Comparison of ENCODE assay signal across 1 cellular context in genomic region chr19:4007021-4007835, GRCh38.
TF ChIP-seq lines count a peak whose summit lies in the region.

Gene PIAS4 (plus strand): TSS chr19:4007736. CDS start chr19:4007761, 25 bp downstream.

TF ChIP-seq in WTC11, 78 proteins besides CTCF, POLR2A, EP300 and RAD21 (continued from another document):
- peak; percentile 14; the same call in 1 of the 2 replicates for TF ChIP-seq GABPB1 (CRISPR knock-in tag; IDR thresholded peaks at IDR 0.05)
- peak; percentile 57 for TF ChIP-seq TEAD1 (CRISPR knock-in tag; IDR thresholded peaks at IDR 0.05)
- 0 out of 2 replicates have a peak, but pooled peaks have one; percentile 67 for TF ChIP-seq CREM (CRISPR knock-in tag; IDR thresholded peaks at IDR 0.05)
- TF ChIP-seq, protein P1, sequence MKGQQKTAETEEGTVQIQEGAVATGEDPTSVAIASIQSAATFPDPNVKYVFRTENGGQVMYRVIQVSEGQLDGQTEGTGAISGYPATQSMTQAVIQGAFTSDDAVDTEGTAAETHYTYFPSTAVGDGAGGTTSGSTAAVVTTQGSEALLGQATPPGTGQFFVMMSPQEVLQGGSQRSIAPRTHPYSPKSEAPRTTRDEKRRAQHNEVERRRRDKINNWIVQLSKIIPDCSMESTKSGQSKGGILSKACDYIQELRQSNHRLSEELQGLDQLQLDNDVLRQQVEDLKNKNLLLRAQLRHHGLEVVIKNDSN (CRISPR knock-in tag; IDR thresholded peaks at IDR 0.05): peak; percentile 94
- no peak for TF ChIP-seq ATF6 (CRISPR knock-in tag; IDR thresholded peaks at IDR 0.05)
- TF ChIP-seq PRDM15 (CRISPR knock-in tag; IDR thresholded peaks at IDR 0.05): no peak
- no peak for TF ChIP-seq GRHL2 (CRISPR knock-in tag; IDR thresholded peaks at IDR 0.05; ENCODE audit: insufficient replicate concordance, severe bottlenecking)
- TF ChIP-seq ZNF423 (CRISPR knock-in tag; IDR thresholded peaks at IDR 0.05): peak; percentile 50; the same call in 1 of the 2 replicates
- TF ChIP-seq TEAD4 (CRISPR knock-in tag; IDR thresholded peaks at IDR 0.05): 0 out of 2 replicates have a peak, but pooled peaks have one; percentile 64
- TF ChIP-seq, protein P2, sequence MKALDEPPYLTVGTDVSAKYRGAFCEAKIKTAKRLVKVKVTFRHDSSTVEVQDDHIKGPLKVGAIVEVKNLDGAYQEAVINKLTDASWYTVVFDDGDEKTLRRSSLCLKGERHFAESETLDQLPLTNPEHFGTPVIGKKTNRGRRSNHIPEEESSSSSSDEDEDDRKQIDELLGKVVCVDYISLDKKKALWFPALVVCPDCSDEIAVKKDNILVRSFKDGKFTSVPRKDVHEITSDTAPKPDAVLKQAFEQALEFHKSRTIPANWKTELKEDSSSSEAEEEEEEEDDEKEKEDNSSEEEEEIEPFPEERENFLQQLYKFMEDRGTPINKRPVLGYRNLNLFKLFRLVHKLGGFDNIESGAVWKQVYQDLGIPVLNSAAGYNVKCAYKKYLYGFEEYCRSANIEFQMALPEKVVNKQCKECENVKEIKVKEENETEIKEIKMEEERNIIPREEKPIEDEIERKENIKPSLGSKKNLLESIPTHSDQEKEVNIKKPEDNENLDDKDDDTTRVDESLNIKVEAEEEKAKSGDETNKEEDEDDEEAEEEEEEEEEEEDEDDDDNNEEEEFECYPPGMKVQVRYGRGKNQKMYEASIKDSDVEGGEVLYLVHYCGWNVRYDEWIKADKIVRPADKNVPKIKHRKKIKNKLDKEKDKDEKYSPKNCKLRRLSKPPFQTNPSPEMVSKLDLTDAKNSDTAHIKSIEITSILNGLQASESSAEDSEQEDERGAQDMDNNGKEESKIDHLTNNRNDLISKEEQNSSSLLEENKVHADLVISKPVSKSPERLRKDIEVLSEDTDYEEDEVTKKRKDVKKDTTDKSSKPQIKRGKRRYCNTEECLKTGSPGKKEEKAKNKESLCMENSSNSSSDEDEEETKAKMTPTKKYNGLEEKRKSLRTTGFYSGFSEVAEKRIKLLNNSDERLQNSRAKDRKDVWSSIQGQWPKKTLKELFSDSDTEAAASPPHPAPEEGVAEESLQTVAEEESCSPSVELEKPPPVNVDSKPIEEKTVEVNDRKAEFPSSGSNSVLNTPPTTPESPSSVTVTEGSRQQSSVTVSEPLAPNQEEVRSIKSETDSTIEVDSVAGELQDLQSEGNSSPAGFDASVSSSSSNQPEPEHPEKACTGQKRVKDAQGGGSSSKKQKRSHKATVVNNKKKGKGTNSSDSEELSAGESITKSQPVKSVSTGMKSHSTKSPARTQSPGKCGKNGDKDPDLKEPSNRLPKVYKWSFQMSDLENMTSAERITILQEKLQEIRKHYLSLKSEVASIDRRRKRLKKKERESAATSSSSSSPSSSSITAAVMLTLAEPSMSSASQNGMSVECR (CRISPR knock-in tag; IDR thresholded peaks at IDR 0.05; ENCODE audit: borderline replicate concordance): peak; percentile 91; the same call in 1 of the 2 replicates
- TF ChIP-seq, protein P3, sequence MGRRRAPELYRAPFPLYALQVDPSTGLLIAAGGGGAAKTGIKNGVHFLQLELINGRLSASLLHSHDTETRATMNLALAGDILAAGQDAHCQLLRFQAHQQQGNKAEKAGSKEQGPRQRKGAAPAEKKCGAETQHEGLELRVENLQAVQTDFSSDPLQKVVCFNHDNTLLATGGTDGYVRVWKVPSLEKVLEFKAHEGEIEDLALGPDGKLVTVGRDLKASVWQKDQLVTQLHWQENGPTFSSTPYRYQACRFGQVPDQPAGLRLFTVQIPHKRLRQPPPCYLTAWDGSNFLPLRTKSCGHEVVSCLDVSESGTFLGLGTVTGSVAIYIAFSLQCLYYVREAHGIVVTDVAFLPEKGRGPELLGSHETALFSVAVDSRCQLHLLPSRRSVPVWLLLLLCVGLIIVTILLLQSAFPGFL (CRISPR knock-in tag; IDR thresholded peaks at IDR 0.05; ENCODE audit: borderline replicate concordance): no peak
- TF ChIP-seq KAT7 (CRISPR knock-in tag; IDR thresholded peaks at IDR 0.05; ENCODE audit: borderline replicate concordance): 0 out of 2 replicates have a peak, but pooled peaks have one; percentile 59
- no peak for TF ChIP-seq ZNF671 (CRISPR knock-in tag; IDR thresholded peaks at IDR 0.05)
- TF ChIP-seq MAX (CRISPR knock-in tag; IDR thresholded peaks at IDR 0.05): peak; percentile 92
- TF ChIP-seq ZNF416 (CRISPR knock-in tag; IDR thresholded peaks at IDR 0.05): 0 out of 2 replicates have a peak, but pooled peaks have one; percentile 40
- peak; percentile 88; the same call in 1 of the 2 replicates for TF ChIP-seq ZBTB43 (CRISPR knock-in tag; IDR thresholded peaks at IDR 0.05)
- TF ChIP-seq FOXK1 (CRISPR knock-in tag; IDR thresholded peaks at IDR 0.05): peak; percentile 85
- TF ChIP-seq JUN (CRISPR knock-in tag; IDR thresholded peaks at IDR 0.05): peak; percentile 53; the same call in 1 of the 2 replicates
- peak; percentile 74; the same call in 1 of the 2 replicates for TF ChIP-seq ETV6 (CRISPR knock-in tag; IDR thresholded peaks at IDR 0.05)
- TF ChIP-seq, protein P4, sequence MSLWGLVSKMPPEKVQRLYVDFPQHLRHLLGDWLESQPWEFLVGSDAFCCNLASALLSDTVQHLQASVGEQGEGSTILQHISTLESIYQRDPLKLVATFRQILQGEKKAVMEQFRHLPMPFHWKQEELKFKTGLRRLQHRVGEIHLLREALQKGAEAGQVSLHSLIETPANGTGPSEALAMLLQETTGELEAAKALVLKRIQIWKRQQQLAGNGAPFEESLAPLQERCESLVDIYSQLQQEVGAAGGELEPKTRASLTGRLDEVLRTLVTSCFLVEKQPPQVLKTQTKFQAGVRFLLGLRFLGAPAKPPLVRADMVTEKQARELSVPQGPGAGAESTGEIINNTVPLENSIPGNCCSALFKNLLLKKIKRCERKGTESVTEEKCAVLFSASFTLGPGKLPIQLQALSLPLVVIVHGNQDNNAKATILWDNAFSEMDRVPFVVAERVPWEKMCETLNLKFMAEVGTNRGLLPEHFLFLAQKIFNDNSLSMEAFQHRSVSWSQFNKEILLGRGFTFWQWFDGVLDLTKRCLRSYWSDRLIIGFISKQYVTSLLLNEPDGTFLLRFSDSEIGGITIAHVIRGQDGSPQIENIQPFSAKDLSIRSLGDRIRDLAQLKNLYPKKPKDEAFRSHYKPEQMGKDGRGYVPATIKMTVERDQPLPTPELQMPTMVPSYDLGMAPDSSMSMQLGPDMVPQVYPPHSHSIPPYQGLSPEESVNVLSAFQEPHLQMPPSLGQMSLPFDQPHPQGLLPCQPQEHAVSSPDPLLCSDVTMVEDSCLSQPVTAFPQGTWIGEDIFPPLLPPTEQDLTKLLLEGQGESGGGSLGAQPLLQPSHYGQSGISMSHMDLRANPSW (CRISPR knock-in tag; conservative IDR thresholded peaks at IDR 0.05; ENCODE audit: low read depth): no peak
- TF ChIP-seq, protein P5, sequence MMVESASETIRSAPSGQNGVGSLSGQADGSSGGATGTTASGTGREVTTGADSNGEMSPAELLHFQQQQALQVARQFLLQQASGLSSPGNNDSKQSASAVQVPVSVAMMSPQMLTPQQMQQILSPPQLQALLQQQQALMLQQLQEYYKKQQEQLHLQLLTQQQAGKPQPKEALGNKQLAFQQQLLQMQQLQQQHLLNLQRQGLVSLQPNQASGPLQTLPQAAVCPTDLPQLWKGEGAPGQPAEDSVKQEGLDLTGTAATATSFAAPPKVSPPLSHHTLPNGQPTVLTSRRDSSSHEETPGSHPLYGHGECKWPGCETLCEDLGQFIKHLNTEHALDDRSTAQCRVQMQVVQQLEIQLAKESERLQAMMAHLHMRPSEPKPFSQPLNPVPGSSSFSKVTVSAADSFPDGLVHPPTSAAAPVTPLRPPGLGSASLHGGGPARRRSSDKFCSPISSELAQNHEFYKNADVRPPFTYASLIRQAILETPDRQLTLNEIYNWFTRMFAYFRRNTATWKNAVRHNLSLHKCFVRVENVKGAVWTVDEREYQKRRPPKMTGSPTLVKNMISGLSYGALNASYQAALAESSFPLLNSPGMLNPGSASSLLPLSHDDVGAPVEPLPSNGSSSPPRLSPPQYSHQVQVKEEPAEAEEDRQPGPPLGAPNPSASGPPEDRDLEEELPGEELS (CRISPR knock-in tag; IDR thresholded peaks at IDR 0.05): peak; percentile 10; the same call in 1 of the 2 replicates
- TF ChIP-seq SP1 (CRISPR knock-in tag; conservative IDR thresholded peaks at IDR 0.05): peak; percentile 99
- peak; percentile 99 for TF ChIP-seq USF2 (CRISPR knock-in tag; IDR thresholded peaks at IDR 0.05)
- TF ChIP-seq, protein P6, sequence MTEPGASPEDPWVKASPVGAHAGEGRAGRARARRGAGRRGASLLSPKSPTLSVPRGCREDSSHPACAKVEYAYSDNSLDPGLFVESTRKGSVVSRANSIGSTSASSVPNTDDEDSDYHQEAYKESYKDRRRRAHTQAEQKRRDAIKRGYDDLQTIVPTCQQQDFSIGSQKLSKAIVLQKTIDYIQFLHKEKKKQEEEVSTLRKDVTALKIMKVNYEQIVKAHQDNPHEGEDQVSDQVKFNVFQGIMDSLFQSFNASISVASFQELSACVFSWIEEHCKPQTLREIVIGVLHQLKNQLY (CRISPR knock-in tag; IDR thresholded peaks at IDR 0.05): no peak
- TF ChIP-seq CREB1 (CRISPR knock-in tag; IDR thresholded peaks at IDR 0.05): no peak
- TF ChIP-seq, protein P7, sequence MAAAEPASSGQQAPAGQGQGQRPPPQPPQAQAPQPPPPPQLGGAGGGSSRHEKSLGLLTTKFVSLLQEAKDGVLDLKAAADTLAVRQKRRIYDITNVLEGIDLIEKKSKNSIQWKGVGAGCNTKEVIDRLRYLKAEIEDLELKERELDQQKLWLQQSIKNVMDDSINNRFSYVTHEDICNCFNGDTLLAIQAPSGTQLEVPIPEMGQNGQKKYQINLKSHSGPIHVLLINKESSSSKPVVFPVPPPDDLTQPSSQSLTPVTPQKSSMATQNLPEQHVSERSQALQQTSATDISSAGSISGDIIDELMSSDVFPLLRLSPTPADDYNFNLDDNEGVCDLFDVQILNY (CRISPR knock-in tag; IDR thresholded peaks at IDR 0.05): peak; percentile 91
- TF ChIP-seq ZNF263 (CRISPR knock-in tag; IDR thresholded peaks at IDR 0.05; ENCODE audit: low read depth): peak; percentile 12; the same call in 1 of the 2 replicates
- TF ChIP-seq ZNF219 (CRISPR knock-in tag; IDR thresholded peaks at IDR 0.05; ENCODE audit: borderline replicate concordance): no peak
- TF ChIP-seq, protein P8, sequence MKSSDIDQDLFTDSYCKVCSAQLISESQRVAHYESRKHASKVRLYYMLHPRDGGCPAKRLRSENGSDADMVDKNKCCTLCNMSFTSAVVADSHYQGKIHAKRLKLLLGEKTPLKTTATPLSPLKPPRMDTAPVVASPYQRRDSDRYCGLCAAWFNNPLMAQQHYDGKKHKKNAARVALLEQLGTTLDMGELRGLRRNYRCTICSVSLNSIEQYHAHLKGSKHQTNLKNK (CRISPR knock-in tag; IDR thresholded peaks at IDR 0.05): no peak
